ENCODE assay signal across 23 cellular contexts in the genomic region with DNA sequence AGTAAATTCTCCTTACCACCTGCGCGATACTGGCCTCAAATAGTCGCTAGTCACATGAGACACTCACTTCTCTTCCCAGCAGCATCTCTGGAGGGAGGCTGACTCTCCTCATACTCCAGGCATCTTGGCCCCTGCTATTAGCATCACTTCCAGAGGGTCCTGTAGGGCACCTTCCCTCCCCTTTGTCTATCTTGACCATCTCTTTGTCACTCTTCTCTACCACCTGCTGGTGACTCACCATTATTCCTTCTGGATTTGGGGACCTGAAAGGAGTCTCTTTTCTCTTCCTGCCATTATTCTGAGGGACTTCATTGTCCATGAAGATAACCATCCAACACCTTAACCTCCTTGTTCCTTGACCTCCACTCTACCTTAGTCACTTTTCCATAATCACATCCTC. TPM values are rescaled to one million over a fixed set of nuclear protein-coding genes. Genes with fewer than 3 reads are reported as not detected.
DNase-seq lines count a peak whose midpoint lies in the region; ATAC-seq and TF ChIP-seq lines count a peak whose summit lies in the region.
"Had no signal": no experiment of that assay in that cellular context is flagged by ENCODE, and none has a peak within 500 bp of the region (broad histone marks: within the 10 kb centered on the region; RNA-seq: fewer than 3 reads in every experiment).

No MANE protein-coding gene starts in this region.

- ATAC-seq in foreskin keratinocyte (no peak), HG03095 (IDR thresholded peaks at IDR 0.05; ENCODE audit: unreplicated experiment) (no peak)
- ATAC-seq: activated CD4-positive, CD25-positive, alpha-beta regulatory T cell treated with anti-CD3 and anti-CD28 coated beads, Interleukin-2, amount 50 U/mL, for 24 hours; activated CD8-positive, alpha-beta T cell treated with anti-CD3 and anti-CD28 coated beads, Interleukin-2, amount 10 ng/mL, durations not matched to agents 7 days and 5 days; stimulated activated naive CD8-positive, alpha-beta T cell treated with anti-CD3 and anti-CD28 coated beads, Interleukin-15, Interleukin-2, amounts not matched to agents 100 U/mL and 50 U/mL, for 24 hours had no signal

- H3K36me3 ChIP-seq in A673 (ENCODE audit: insufficient read depth, low read length, poor library complexity, severe bottlenecking) (no peaks in the 10 kb centered on the region), OCI-LY3 (replicated peaks; ENCODE audit: low read depth, low read length) (no peaks in the 10 kb centered on the region)
- H3K36me3 ChIP-seq: spleen, thyroid gland had no signal

- H3K9ac ChIP-seq in OCI-LY3 (ENCODE audit: low read length), result no peak overlapping the region
- H3K9ac ChIP-seq: GM23248 had no signal

- H3K9me3 ChIP-seq in A673 (ENCODE audit: low read depth, low read length, poor library complexity, severe bottlenecking), result no peaks in the 10 kb centered on the region
- no peaks in the 10 kb centered on the region for H3K9me3 ChIP-seq in OCI-LY3 (ENCODE audit: insufficient read depth, low read length)
- H3K9me3 ChIP-seq: spleen, thyroid gland had no signal

- CTCF ChIA-PET in A673 (lab: Charles Lee), result no interaction called here

- no peak overlapping the region for H3K4me2 ChIP-seq in OCI-LY3 (ENCODE audit: low read length)

- 0 out of 2 replicates have a peak, but pooled peaks have one; percentile 11 for TF ChIP-seq CTCF in A673 (conservative IDR thresholded peaks at IDR 0.05; ENCODE audit: low read depth, low read length)
- TF ChIP-seq CTCF in OCI-LY3 (IDR thresholded peaks at IDR 0.05; ENCODE audit: low read depth, low read length), result peak; percentile 14; the same call in 1 of the 2 replicates
- TF ChIP-seq CTCF in foreskin keratinocyte (conservative IDR thresholded peaks at IDR 0.05), result peak; percentile 16

- H3K4me3 ChIP-seq in A673 (ENCODE audit: low read depth, low read length, poor library complexity, severe bottlenecking) (no peak overlapping the region), OCI-LY3 (ENCODE audit: low read length) (no peak overlapping the region)
- H3K4me3 ChIP-seq: GM23248, spleen, thyroid gland had no signal

- intact Hi-C loops in A673 (cut with micrococcal nuclease; ENCODE audit: unreplicated experiment) (no loop called here), cardiac septum (cut with DNase I) (no loop called here)

- DNase-seq in A673 (ENCODE audit: low spot score), result no peak
- peak; percentile 72 for DNase-seq in DMS53 (lab: John Stamatoyannopoulos, UW)
- no peak for DNase-seq in foreskin keratinocyte
- no peak for DNase-seq in D341Med (ENCODE audit: low spot score)
- DNase-seq in cardiac septum (ENCODE audit: low spot score), result no peak
- DNase-seq in middle frontal gyrus (ENCODE audit: extremely low spot score, low spot score), result no peak
- DNase-seq: activated CD8-positive, alpha-beta T cell treated with anti-CD3 and anti-CD28 coated beads, Interleukin-2, amount 10 ng/mL, durations not matched to agents 7 days and 5 days; CD8-positive, alpha-beta memory T cell; GM23248; KG1; kidney glomerular epithelial cell; MV-4-11; NCI-H2081 treated with DMSO at 0.1 percent for 48 hours; spleen; stimulated activated CD4-positive, alpha-beta T cell treated with anti-CD3 and anti-CD28 coated beads, Interleukin-4, amount 100 ng/mL, for 4 hours; stimulated activated naive CD8-positive, alpha-beta T cell treated with anti-CD3 and anti-CD28 coated beads, Interleukin-15, Interleukin-2, amounts not matched to agents 100 U/mL and 50 U/mL, for 24 hours; thyroid gland had no signal

- H3K27ac ChIP-seq in A673 (ENCODE audit: low read depth, low read length, poor library complexity, severe bottlenecking) (no peak overlapping the region), OCI-LY3 (ENCODE audit: low read length) (no peak overlapping the region), foreskin keratinocyte (no peak overlapping the region)
- H3K27ac ChIP-seq: GM23248, spleen, thyroid gland had no signal

- H4K20me1 ChIP-seq in OCI-LY3 (ENCODE audit: insufficient read depth, low read length), result no peaks in the 10 kb centered on the region

- POLR2A ChIA-PET in A673 (lab: Charles Lee; ENCODE audit: low non-redundant PET), result no interaction called here

- BruUV-seq in A673 (replicated peaks; lab: Mats Ljungman, UMichigan), result no TSS peak

- H3K4me1 ChIP-seq in A673 (ENCODE audit: insufficient read depth, low read length, poor library complexity, severe bottlenecking), result no peaks in the 10 kb centered on the region
- H3K4me1 ChIP-seq in OCI-LY3 (ENCODE audit: low read length), result peaks cover 4% of the 10 kb centered on the region; the same call in 1 of the 2 replicates
- no peaks in the 10 kb centered on the region for H3K4me1 ChIP-seq in foreskin keratinocyte
- H3K4me1 ChIP-seq: spleen had no signal

- H3K79me2 ChIP-seq in OCI-LY3 (ENCODE audit: low read length), result no peaks in the 10 kb centered on the region

- no peaks in the 10 kb centered on the region for H3K27me3 ChIP-seq in A673 (replicated peaks; ENCODE audit: insufficient read depth, low read depth, low read length, poor library complexity)
- H3K27me3 ChIP-seq in OCI-LY3 (ENCODE audit: low read depth, low read length), result peaks cover 16% of the 10 kb centered on the region
- H3K27me3 ChIP-seq in foreskin keratinocyte, result peaks cover 9% of the 10 kb centered on the region
- H3K27me3 ChIP-seq: thyroid gland had no signal

- H2AFZ ChIP-seq in OCI-LY3 (ENCODE audit: low read depth, low read length), result no peak overlapping the region
- H2AFZ ChIP-seq: GM23248 had no signal

RNA-seq across cellular contexts. Expression of a gene that starts 31.7 kb away (rescaled TPM):
- total RNA-seq in A673 (2021), result not detected in 2 replicates
- 0.03 TPM in 1 of 2 replicates, not detected in the other for total RNA-seq in foreskin keratinocyte
- 0.01 and 0.02 TPM in 2 replicates for polyA plus RNA-seq in foreskin keratinocyte
- total RNA-seq in cardiac septum, result not detected
- total RNA-seq: activated CD8-positive, alpha-beta T cell treated with anti-CD3 and anti-CD28 coated beads, Interleukin-2, amount 10 ng/mL, durations not matched to agents 7 days and 5 days; bronchial epithelial cell; CD8-positive, alpha-beta memory T cell; GM23248; NCI-H460; RPMI7951; spleen had no signal

RNA-seq across cellular contexts. Expression of a gene that starts 53.5 kb away (rescaled TPM):
- total RNA-seq in A673 (2021) (41.9 and 48.3 TPM in 2 replicates), foreskin keratinocyte (21.9 and 26.0 TPM in 2 replicates), cardiac septum (74.5 TPM)
- polyA plus RNA-seq in foreskin keratinocyte, result 28.7 and 28.8 TPM in 2 replicates
